39 cellular contexts compared by ENCODE assay signal in the genomic region with DNA sequence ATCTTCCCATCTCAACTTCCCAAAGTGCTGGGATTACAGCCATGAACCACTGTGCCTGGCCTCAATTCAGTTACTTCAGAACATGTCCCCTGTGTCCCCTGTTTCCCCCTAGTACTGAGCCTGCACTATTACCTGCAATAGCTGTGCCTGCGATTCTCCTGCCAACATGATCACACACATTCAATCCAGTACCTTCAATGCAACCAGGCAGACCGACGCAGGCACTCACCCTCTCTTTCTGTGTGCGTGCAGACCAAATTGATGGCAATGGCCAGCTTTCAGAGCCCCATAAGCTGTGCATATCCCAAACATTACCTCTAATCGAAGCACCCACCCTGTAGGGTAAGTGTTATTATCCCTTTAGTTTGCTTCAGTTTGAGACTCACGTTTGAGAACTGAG.
"Had no signal": no experiment of that assay in that cellular context is flagged by ENCODE, and none has a peak within 500 bp of the region (broad histone marks: within the 10 kb centered on the region; RNA-seq: fewer than 3 reads in every experiment).

No MANE protein-coding gene starts in this region.

- H3K36me3 ChIP-seq: ascending aorta, cardiac muscle cell, WERI-Rb-1 had no signal

- H3K4me3 ChIP-seq: ascending aorta, cardiac muscle cell had no signal

- H3K27me3 ChIP-seq: ascending aorta had no signal

- DNase-seq: activated CD4-positive, alpha-beta memory T cell treated with anti-CD3 and anti-CD28 coated beads, Interleukin-2, amount 10 ng/mL, durations not matched to agents 7 days and 5 days; activated CD4-positive, alpha-beta T cell treated with anti-CD3 and anti-CD28 coated beads for 1 hour; activated CD4-positive, alpha-beta T cell treated with anti-CD3 and anti-CD28 coated beads for 36 hours; activated CD4-positive, alpha-beta T cell treated with anti-CD3 and anti-CD28 coated beads for 48 hours; activated CD4-positive, alpha-beta T cell treated with anti-CD3 and anti-CD28 coated beads, Interleukin-2, amount 10 ng/mL, durations not matched to agents 7 days and 5 days; activated CD4-positive, alpha-beta T cell treated with anti-CD3 and anti-CD28 coated beads, Interleukin-2, amount 50 U/mL, for 48 hours; activated CD4-positive, CD25-positive, alpha-beta regulatory T cell; activated CD8-positive, alpha-beta memory T cell treated with anti-CD3 and anti-CD28 coated beads for 24 hours; activated CD8-positive, alpha-beta memory T cell treated with anti-CD3 and anti-CD28 coated beads, Interleukin-2, amount 10 ng/mL, durations not matched to agents 7 days and 5 days; activated CD8-positive, alpha-beta memory T cell treated with anti-CD3 and anti-CD28 coated beads, Interleukin-2, amount 50 U/mL, for 48 hours; activated CD8-positive, alpha-beta T cell treated with anti-CD3 and anti-CD28 coated beads, Interleukin-2, amount 10 ng/mL, durations not matched to agents 7 days and 5 days; activated effector memory CD4-positive, alpha-beta T cell treated with Interleukin-2 at 50 U/mL for 16 hours; activated gamma-delta T cell; activated naive CD4-positive, alpha-beta T cell treated with anti-CD3 and anti-CD28 coated beads, Interleukin-2, amount 10 ng/mL, durations not matched to agents 7 days and 5 days; activated naive CD4-positive, alpha-beta T cell treated with Interleukin-2 at 50 U/mL for 16 hours; activated naive CD8-positive, alpha-beta T cell treated with anti-CD3 and anti-CD28 coated beads, Interleukin-2, amount 10 ng/mL, durations not matched to agents 7 days and 5 days; activated naive CD8-positive, alpha-beta T cell treated with anti-CD3 and anti-CD28 coated beads, Interleukin-2, amount 50 U/mL, for 24 hours; activated T-cell treated with anti-CD3 and anti-CD28 coated beads, Interleukin-2, amount 50 U/mL, for 24 hours; activated T-cell treated with anti-CD3 and anti-CD28 coated beads, Interleukin-2, amount 50 U/mL, for 48 hours; amygdala; anterior cingulate cortex; caudate nucleus; cerebellar nuclear complex; T-helper 2 cell; T-helper 9 cell; WERI-Rb-1 had no signal

- H3K9me3 Mint-ChIP-seq: activated CD4-positive, alpha-beta memory T cell treated with anti-CD3 and anti-CD28 coated beads, Interleukin-2, amount 10 ng/mL, durations not matched to agents 7 days and 5 days; activated CD4-positive, alpha-beta T cell treated with anti-CD3 and anti-CD28 coated beads, Interleukin-2, amount 10 ng/mL, durations not matched to agents 7 days and 5 days; activated naive CD4-positive, alpha-beta T cell treated with anti-CD3 and anti-CD28 coated beads, Interleukin-2, amount 10 ng/mL, durations not matched to agents 7 days and 5 days; activated naive CD4-positive, alpha-beta T cell treated with anti-CD3 and anti-CD28 coated beads, Interleukin-2, amount 50 U/mL, for 24 hours; activated naive CD8-positive, alpha-beta T cell treated with anti-CD3 and anti-CD28 coated beads, Interleukin-2, amount 10 ng/mL, durations not matched to agents 7 days and 5 days; activated naive CD8-positive, alpha-beta T cell treated with anti-CD3 and anti-CD28 coated beads, Interleukin-2, amount 50 U/mL, for 24 hours; activated T-cell treated with anti-CD3 and anti-CD28 coated beads, Interleukin-2, amount 50 U/mL, for 24 hours; activated T-helper 2 cell treated with anti-CD3 and anti-CD28 coated beads, Interferon-gamma antibody, Interleukin-2, Interleukin-4, amounts not matched to agents 10 μg/mL and 5 μg/mL and 100 μg/mL, durations not matched to agents 14 hours and 24 hours and 36 hours; central memory CD8-positive, alpha-beta T cell; T-helper 1 cell treated with Interleukin-12 subunit alpha and Interleukin-12 subunit beta and Interleukin-4 antibody, amounts not matched to agents 30 μg/mL and 1 μg/mL, for 36 hours; T-helper 2 cell treated with Interferon-gamma antibody and Interleukin-4, amounts not matched to agents 5 μg/mL and 100 μg/mL, for 36 hours; WTC11 had no signal

- H3K27ac Mint-ChIP-seq: activated CD4-positive, alpha-beta memory T cell treated with anti-CD3 and anti-CD28 coated beads, Interleukin-2, amount 10 ng/mL, durations not matched to agents 7 days and 5 days; activated CD4-positive, alpha-beta T cell treated with anti-CD3 and anti-CD28 coated beads for 36 hours; activated CD4-positive, alpha-beta T cell treated with anti-CD3 and anti-CD28 coated beads, Interleukin-2, amount 10 ng/mL, durations not matched to agents 7 days and 5 days; activated CD8-positive, alpha-beta memory T cell treated with anti-CD3 and anti-CD28 coated beads, Interleukin-2, amount 10 ng/mL, durations not matched to agents 7 days and 5 days; activated CD8-positive, alpha-beta T cell treated with anti-CD3 and anti-CD28 coated beads, Interleukin-2, amount 10 ng/mL, durations not matched to agents 7 days and 5 days; activated naive CD4-positive, alpha-beta T cell treated with anti-CD3 and anti-CD28 coated beads, Interleukin-2, amount 10 ng/mL, durations not matched to agents 7 days and 5 days; activated naive CD4-positive, alpha-beta T cell treated with anti-CD3 and anti-CD28 coated beads, Interleukin-2, amount 50 U/mL, for 24 hours; activated naive CD8-positive, alpha-beta T cell; activated naive CD8-positive, alpha-beta T cell treated with anti-CD3 and anti-CD28 coated beads, Interleukin-2, amount 10 ng/mL, durations not matched to agents 7 days and 5 days; activated naive CD8-positive, alpha-beta T cell treated with anti-CD3 and anti-CD28 coated beads, Interleukin-2, amount 50 U/mL, for 24 hours; activated T-cell treated with anti-CD3 and anti-CD28 coated beads, Interleukin-2, amount 50 U/mL, for 24 hours; activated T-helper 2 cell treated with anti-CD3 and anti-CD28 coated beads, Interferon-gamma antibody, Interleukin-2, Interleukin-4, amounts not matched to agents 10 μg/mL and 5 μg/mL and 100 μg/mL, durations not matched to agents 14 hours and 24 hours and 36 hours; T-helper 1 cell treated with Interleukin-12 subunit alpha and Interleukin-12 subunit beta and Interleukin-4 antibody, amounts not matched to agents 30 μg/mL and 1 μg/mL, for 36 hours; T-helper 2 cell treated with Interferon-gamma antibody and Interleukin-4, amounts not matched to agents 5 μg/mL and 100 μg/mL, for 36 hours; WTC11 had no signal

- FAIRE-seq: bronchial epithelial cell, TTC549 had no signal

- ATAC-seq: activated CD4-positive, alpha-beta T cell treated with anti-CD3 and anti-CD28 coated beads for 36 hours; activated CD4-positive, CD25-positive, alpha-beta regulatory T cell treated with anti-CD3 and anti-CD28 coated beads, Interleukin-2, amount 50 U/mL, for 24 hours; activated CD8-positive, alpha-beta memory T cell treated with anti-CD3 and anti-CD28 coated beads, Interleukin-2, amount 10 ng/mL, durations not matched to agents 7 days and 5 days; activated CD8-positive, alpha-beta T cell treated with anti-CD3 and anti-CD28 coated beads, Interleukin-2, amount 10 ng/mL, durations not matched to agents 7 days and 5 days; activated naive CD8-positive, alpha-beta T cell treated with anti-CD3 and anti-CD28 coated beads, Interleukin-2, amount 50 U/mL, for 24 hours; WTC11 had no signal

- H3K36me3 Mint-ChIP-seq: activated CD8-positive, alpha-beta memory T cell treated with anti-CD3 and anti-CD28 coated beads, Interleukin-2, amount 10 ng/mL, durations not matched to agents 7 days and 5 days; activated naive CD4-positive, alpha-beta T cell treated with anti-CD3 and anti-CD28 coated beads, Interleukin-2, amount 10 ng/mL, durations not matched to agents 7 days and 5 days; activated naive CD4-positive, alpha-beta T cell treated with anti-CD3 and anti-CD28 coated beads, Interleukin-2, amount 50 U/mL, for 24 hours; activated naive CD8-positive, alpha-beta T cell; activated naive CD8-positive, alpha-beta T cell treated with anti-CD3 and anti-CD28 coated beads, Interleukin-2, amount 10 ng/mL, durations not matched to agents 7 days and 5 days; brain; WTC11 had no signal

- H3K4me3 Mint-ChIP-seq: activated CD4-positive, alpha-beta memory T cell treated with anti-CD3 and anti-CD28 coated beads, Interleukin-2, amount 10 ng/mL, durations not matched to agents 7 days and 5 days; activated CD4-positive, alpha-beta T cell treated with anti-CD3 and anti-CD28 coated beads for 36 hours; activated CD4-positive, alpha-beta T cell treated with anti-CD3 and anti-CD28 coated beads, Interleukin-2, amount 10 ng/mL, durations not matched to agents 7 days and 5 days; activated CD8-positive, alpha-beta memory T cell treated with anti-CD3 and anti-CD28 coated beads, Interleukin-2, amount 10 ng/mL, durations not matched to agents 7 days and 5 days; activated CD8-positive, alpha-beta T cell treated with anti-CD3 and anti-CD28 coated beads, Interleukin-2, amount 10 ng/mL, durations not matched to agents 7 days and 5 days; activated naive CD4-positive, alpha-beta T cell treated with anti-CD3 and anti-CD28 coated beads, Interleukin-2, amount 10 ng/mL, durations not matched to agents 7 days and 5 days; activated naive CD4-positive, alpha-beta T cell treated with anti-CD3 and anti-CD28 coated beads, Interleukin-2, amount 50 U/mL, for 24 hours; activated naive CD8-positive, alpha-beta T cell; activated naive CD8-positive, alpha-beta T cell treated with anti-CD3 and anti-CD28 coated beads, Interleukin-2, amount 10 ng/mL, durations not matched to agents 7 days and 5 days; activated naive CD8-positive, alpha-beta T cell treated with anti-CD3 and anti-CD28 coated beads, Interleukin-2, amount 50 U/mL, for 24 hours; activated T-cell treated with anti-CD3 and anti-CD28 coated beads, Interleukin-2, amount 50 U/mL, for 24 hours; brain; central memory CD8-positive, alpha-beta T cell; T-helper 1 cell treated with Interleukin-12 subunit alpha and Interleukin-12 subunit beta and Interleukin-4 antibody, amounts not matched to agents 30 μg/mL and 1 μg/mL, for 36 hours; T-helper 2 cell treated with Interferon-gamma antibody and Interleukin-4, amounts not matched to agents 5 μg/mL and 100 μg/mL, for 36 hours; WTC11 had no signal

- H3K9me3 ChIP-seq: ascending aorta had no signal

- H3K27ac ChIP-seq: ascending aorta, cardiac muscle cell, WERI-Rb-1 had no signal
